ENCODE assay signal across 12 cellular contexts in genomic region chr19:6677924-6678689, GRCh38.
DNase-seq lines count a peak whose midpoint lies in the region; ATAC-seq, FAIRE-seq and TF ChIP-seq lines count a peak whose summit lies in the region.
"Had no signal": no experiment of that assay in that cellular context is flagged by ENCODE, and none has a peak within 500 bp of the region (broad histone marks: within the 10 kb centered on the region; RNA-seq: fewer than 3 reads in every experiment).

No MANE protein-coding gene starts in this region.

- no peaks in the 10 kb centered on the region for H3K36me3 ChIP-seq in neutrophil
- H3K36me3 ChIP-seq: SJSA1, thoracic aorta had no signal

- no peak for FAIRE-seq in GM19239 (lab: Jason Lieb, UNC)
- FAIRE-seq: colon had no signal

- H3K4me3 ChIP-seq in choroid plexus epithelial cell (ENCODE audit: low read depth, low read length) (no peak overlapping the region), neutrophil (ENCODE audit: low read depth in 1 of 2, low read length in 1 of 2) (peak overlapping the region; percentile 43 to 45)
- H3K4me3 ChIP-seq: SJSA1, thoracic aorta had no signal

- DNase-seq in ELF-1 (ENCODE audit: low read depth, low spot score): peak; percentile 89
- DNase-seq in T-helper 2 cell: peak in 3 of 5 experiments; percentile 25 to 27 (median 25)
- DNase-seq in choroid plexus epithelial cell (ENCODE audit: low read depth): peak; percentile 6
- DNase-seq in GM19239 (ENCODE audit: insufficient read length, low spot score): no peak
- DNase-seq in Kasumi-1 (lab: John Stamatoyannopoulos, UW): no peak
- DNase-seq in hippocampal formation (lab: John Stamatoyannopoulos, UW): no peak
- DNase-seq: GF-D8 had no signal

- H3K4me1 ChIP-seq in neutrophil (ENCODE audit: control insufficient read depth in 1 of 2, insufficient read depth in 1 of 2, low read depth in 1 of 2, low read length in 1 of 2): peaks cover 30 to 33% of the 10 kb centered on the region in 2 experiments

- no peak for TF ChIP-seq CTCF in choroid plexus epithelial cell (conservative IDR thresholded peaks at IDR 0.05; ENCODE audit: low read depth, low read length)
- no peak for TF ChIP-seq CTCF in neutrophil (IDR thresholded peaks at IDR 0.05)

- H3K9me3 ChIP-seq in neutrophil: no peaks in the 10 kb centered on the region
- H3K9me3 ChIP-seq: SJSA1, thoracic aorta had no signal

- peaks cover 28% of the 10 kb centered on the region for H3K27me3 ChIP-seq in neutrophil
- H3K27me3 ChIP-seq: SJSA1 had no signal

- no peak for ATAC-seq in HG02759 (IDR thresholded peaks at IDR 0.05; ENCODE audit: unreplicated experiment)

- peak overlapping the region; percentile 27 for H3K27ac ChIP-seq in neutrophil
- H3K27ac ChIP-seq: SJSA1, thoracic aorta had no signal

Comparison
In these comparisons a context has a peak if more than half of its experiments do, and no peak if none do; other contexts are left out.
1. DNase-seq: peak in ELF-1 (single experiment), T-helper 2 cell (3 of 5) and choroid plexus epithelial cell (single experiment); none in GM19239 (single experiment), Kasumi-1 (0 of 2) and hippocampal formation (0 of 2).